ENCODE assay signal across 8 cellular contexts in genomic region chr17:63843387-63844292, GRCh38. TPM values are rescaled to one million over a fixed set of nuclear protein-coding genes. Genes with fewer than 3 reads are reported as not detected.
DNase-seq lines count a peak whose midpoint lies in the region; ATAC-seq, FAIRE-seq and TF ChIP-seq lines count a peak whose summit lies in the region.

No MANE protein-coding gene starts in this region.

- H2BK12ac ChIP-seq in neuronal stem cell (ENCODE audit: low read length): no peak overlapping the region

- no peak overlapping the region for H2BK5ac ChIP-seq in neuronal stem cell (ENCODE audit: low read length)

- no peak overlapping the region for H3K14ac ChIP-seq in neuronal stem cell (ENCODE audit: low read length)

- peaks cover 0 to 4% of the 10 kb centered on the region in 2 donors for H3K9me3 ChIP-seq in neuronal stem cell (replicated peaks in 1 of 2; ENCODE audit: control insufficient read depth in 2 of 2, insufficient read depth in 1 of 2, low read depth in 1 of 2, low read length in 2 of 2)

- peaks cover 48% of the 10 kb centered on the region for H3K4me1 Mint-ChIP-seq in activated B cell treated with CpG ODN at 0.5 μM for 24 hours

- no peak overlapping the region for H2BK15ac ChIP-seq in neuronal stem cell (ENCODE audit: low read length)

- DNase-seq in ELR (ENCODE audit: low read depth) (peak; percentile 66), HT1080 (ENCODE audit: low read depth) (peak; percentile 71), activated B cell treated with CpG ODN at 0.5 μM for 24 hours (no peak), fibroblast of the aortic adventitia (ENCODE audit: low read depth) (peak; percentile 93), neuronal stem cell (ENCODE audit: low spot score) (no peak), D341Med (ENCODE audit: low spot score) (no peak), frontal cortex (ENCODE audit: low spot score in 2 of 2) (no peak)

- intact Hi-C loops in activated B cell treated with CpG ODN at 0.5 μM for 24 hours (cut with micrococcal nuclease): loop anchor here (1.0 to 10.0 kb wide), 10 partner anchors 16 to 819 kb away; partner anchors contain the start of genes CCDC47, CEP95, DCAF7 and DDX5

- no peak for FAIRE-seq in frontal cortex (lab: Jason Lieb, UNC)

- H3K4me3 Mint-ChIP-seq in activated B cell treated with CpG ODN at 0.5 μM for 24 hours: peak overlapping the region; percentile 88

- H3K27ac ChIP-seq in neuronal stem cell (replicated peaks; ENCODE audit: low read length): peak overlapping the region; percentile 70

- no peak overlapping the region for H2BK120ac ChIP-seq in neuronal stem cell (ENCODE audit: low read depth, low read length)

- TF ChIP-seq CTCF in activated B cell treated with CpG ODN at 0.5 μM for 24 hours (IDR thresholded peaks at IDR 0.05): no peak
- TF ChIP-seq CTCF in fibroblast of the aortic adventitia (IDR thresholded peaks at IDR 0.05; ENCODE audit: insufficient read depth, low read length): no peak

- no peaks in the 10 kb centered on the region for H3K36me3 ChIP-seq in neuronal stem cell (replicated peaks in 1 of 2; ENCODE audit: control insufficient read depth in 2 of 2, insufficient read depth in 2 of 2, low read length in 2 of 2)

- H2AK5ac ChIP-seq in neuronal stem cell (ENCODE audit: low read depth, low read length): no peak overlapping the region

- peak overlapping the region; percentile 56 for H3K4me2 ChIP-seq in neuronal stem cell (ENCODE audit: insufficient read depth, low read length, poor library complexity, severe bottlenecking)

- H3K9me3 Mint-ChIP-seq in activated B cell treated with CpG ODN at 0.5 μM for 24 hours: no peaks in the 10 kb centered on the region

- H4K91ac ChIP-seq in neuronal stem cell (ENCODE audit: low read depth, low read length, poor library complexity): no peak overlapping the region

- H3K27ac Mint-ChIP-seq in activated B cell treated with CpG ODN at 0.5 μM for 24 hours: peak overlapping the region; percentile 95

- WGBS in neuronal stem cell (ENCODE audit: extremely low coverage in 2 of 2, insufficient read length in 2 of 2, insufficient replicate concordance in 1 of 2), 2 donors: no CpG with 5 or more reads among the region's 26 CpGs

- H3K4ac ChIP-seq in neuronal stem cell (ENCODE audit: low read length): no peak overlapping the region

- peaks cover 0 to 1% (median 0%) of the 10 kb centered on the region in 3 experiments for H3K27me3 ChIP-seq in neuronal stem cell (ENCODE audit: control insufficient read depth in 3 of 3, insufficient read depth in 3 of 3, low read depth in 1 of 3, low read length in 3 of 3)

- H3K4me3 ChIP-seq in fibroblast of the aortic adventitia (ENCODE audit: low read depth, low read length) (peak overlapping the region; percentile 67), neuronal stem cell (ENCODE audit: low read length in 2 of 2) (peak overlapping the region; percentile 61 to 82)

- POLR2A ChIA-PET in activated B cell treated with CpG ODN at 0.5 μM for 24 hours (lab: Charles Lee): interaction anchor here (0.5 to 8.3 kb wide), 37 partner anchors 9 to 1189 kb away, joined by 3 to 112 read pairs (median 6); partner anchors contain the start of genes CCDC47, CEP95, DDX42 and DDX5

- H3K79me1 ChIP-seq in neuronal stem cell (ENCODE audit: low read depth, low read length): peaks cover 4% of the 10 kb centered on the region

- H3K36me3 Mint-ChIP-seq in activated B cell treated with CpG ODN at 0.5 μM for 24 hours (ENCODE audit: low read depth): peaks cover 6% of the 10 kb centered on the region

- H3K4me1 ChIP-seq in neuronal stem cell (ENCODE audit: control insufficient read depth in 2 of 2, insufficient read depth in 1 of 2, low read depth in 1 of 2, low read length in 2 of 2): peaks cover 11 to 12% of the 10 kb centered on the region in 2 donors

- H4K8ac ChIP-seq in neuronal stem cell (ENCODE audit: low read depth, low read length): no peak overlapping the region

- no peak overlapping the region for H3K23ac ChIP-seq in neuronal stem cell (ENCODE audit: low read depth, low read length, poor library complexity)

- ATAC-seq in activated B cell treated with CpG ODN at 0.5 μM for 24 hours (ENCODE audit: low read depth) (peak; percentile 32), HG03571 (IDR thresholded peaks at IDR 0.05; ENCODE audit: unreplicated experiment) (no peak)

- CTCF ChIA-PET in activated B cell treated with CpG ODN at 0.5 μM for 24 hours (lab: Charles Lee): interaction anchor here (0.5 to 1.2 kb wide), 2 partner anchors 17 to 44 kb away, joined by 4 read pairs; partner anchors contain the start of gene PSMC5

- peak overlapping the region; percentile 15 for H3K18ac ChIP-seq in neuronal stem cell (ENCODE audit: low read length)

- no peaks in the 10 kb centered on the region for H3K27me3 Mint-ChIP-seq in activated B cell treated with CpG ODN at 0.5 μM for 24 hours

- H3K9ac ChIP-seq in neuronal stem cell (ENCODE audit: low read depth, low read length, poor library complexity): no peak overlapping the region

- peak overlapping the region; percentile 95 for H2AFZ ChIP-seq in neuronal stem cell (ENCODE audit: low read length)

RNA-seq across cellular contexts. Expression of gene SMARCD2, which starts 1.2 kb away (rescaled TPM):
- total RNA-seq in HT1080 (2014; rRNA removed; shearing (Covaris generic)): 99.5 and 106 TPM in 2 replicates
- 75.0 and 77.8 TPM in 2 replicates for polyA plus RNA-seq in HT1080 (2015; cell fraction: cytosol; rRNA removed)
- polyA plus RNA-seq in HT1080 (2015; cell fraction: nucleus; rRNA removed): 95.9 and 104 TPM in 2 replicates
- total RNA-seq in activated B cell treated with CpG ODN at 0.5 μM for 24 hours (114 and 117 TPM in 2 replicates), fibroblast of the aortic adventitia (ENCODE audit: low replicate concordance) (33.9 and 50.1 TPM in 2 replicates), frontal cortex (9.4 TPM)
- 29.1 TPM for polyA plus RNA-seq in neuronal stem cell (2013, experiment 1 of 2)
- 28.5 TPM for polyA plus RNA-seq in neuronal stem cell (2013, experiment 2 of 2)

RNA-seq across cellular contexts. Expression of gene FTSJ3, which starts 16.2 kb away (rescaled TPM):
- total RNA-seq in HT1080 (2014; rRNA removed; shearing (Covaris generic)): 142 and 158 TPM in 2 replicates
- polyA plus RNA-seq in HT1080 (2015; cell fraction: cytosol; rRNA removed): 39.5 and 40.2 TPM in 2 replicates
- 125 TPM in 2 replicates for polyA plus RNA-seq in HT1080 (2015; cell fraction: nucleus; rRNA removed)
- 82.0 and 85.1 TPM in 2 replicates for total RNA-seq in activated B cell treated with CpG ODN at 0.5 μM for 24 hours
- 39.8 and 80.7 TPM in 2 replicates for total RNA-seq in fibroblast of the aortic adventitia (ENCODE audit: low replicate concordance)
- 23.3 TPM for polyA plus RNA-seq in neuronal stem cell (2013, experiment 1 of 2)
- polyA plus RNA-seq in neuronal stem cell (2013, experiment 2 of 2): 22.2 TPM
- total RNA-seq in frontal cortex: 34.6 TPM

RNA-seq across cellular contexts. Expression of gene PSMC5, which starts 16.4 kb away (rescaled TPM):
- 79.2 and 110 TPM in 2 replicates for total RNA-seq in HT1080 (2014; rRNA removed; shearing (Covaris generic))
- polyA plus RNA-seq in HT1080 (2015; cell fraction: cytosol; rRNA removed): 207 and 232 TPM in 2 replicates
- polyA plus RNA-seq in HT1080 (2015; cell fraction: nucleus; rRNA removed): 180 and 186 TPM in 2 replicates
- total RNA-seq in activated B cell treated with CpG ODN at 0.5 μM for 24 hours (157 TPM in 2 replicates), fibroblast of the aortic adventitia (ENCODE audit: low replicate concordance) (60.9 and 68.2 TPM in 2 replicates), frontal cortex (47.3 TPM)
- 77.2 TPM for polyA plus RNA-seq in neuronal stem cell (2013, experiment 1 of 2)
- 75.2 TPM for polyA plus RNA-seq in neuronal stem cell (2013, experiment 2 of 2)

RNA-seq across cellular contexts. Expression of gene CSH2, which starts 29.8 kb away (rescaled TPM):
- total RNA-seq in HT1080 (2014; rRNA removed; shearing (Covaris generic)): not detected in 2 replicates
- polyA plus RNA-seq in HT1080 (2015; cell fraction: cytosol; rRNA removed): not detected in 2 replicates
- not detected in 2 replicates for polyA plus RNA-seq in HT1080 (2015; cell fraction: nucleus; rRNA removed)
- total RNA-seq in activated B cell treated with CpG ODN at 0.5 μM for 24 hours: not detected in 2 replicates
- not detected in 2 replicates for total RNA-seq in fibroblast of the aortic adventitia (ENCODE audit: low replicate concordance)
- not detected for polyA plus RNA-seq in neuronal stem cell (2013, experiment 1 of 2)
- polyA plus RNA-seq in neuronal stem cell (2013, experiment 2 of 2): not detected
- not detected for total RNA-seq in frontal cortex

RNA-seq across cellular contexts. Expression of gene GH2, which starts 38.1 kb away (rescaled TPM):
- total RNA-seq in HT1080 (2014; rRNA removed; shearing (Covaris generic)): not detected in 2 replicates
- not detected in 2 replicates for polyA plus RNA-seq in HT1080 (2015; cell fraction: cytosol; rRNA removed)
- not detected in 2 replicates for polyA plus RNA-seq in HT1080 (2015; cell fraction: nucleus; rRNA removed)
- not detected in 2 replicates for total RNA-seq in activated B cell treated with CpG ODN at 0.5 μM for 24 hours
- total RNA-seq in fibroblast of the aortic adventitia (ENCODE audit: low replicate concordance): not detected in 2 replicates
- not detected for polyA plus RNA-seq in neuronal stem cell (2013, experiment 1 of 2)
- 0.07 TPM for polyA plus RNA-seq in neuronal stem cell (2013, experiment 2 of 2)
- total RNA-seq in frontal cortex: not detected

Comparison
In these comparisons a context has a peak if more than half of its experiments do, and no peak if none do; other contexts are left out.
1. DNase-seq: peak in ELR (single experiment), HT1080 (single experiment) and fibroblast of the aortic adventitia (single experiment); none in activated B cell treated with CpG ODN at 0.5 μM for 24 hours (single experiment), neuronal stem cell (single experiment), D341Med (single experiment) and frontal cortex (0 of 2).